28 cellular contexts compared by ENCODE assay signal in the genomic region with DNA sequence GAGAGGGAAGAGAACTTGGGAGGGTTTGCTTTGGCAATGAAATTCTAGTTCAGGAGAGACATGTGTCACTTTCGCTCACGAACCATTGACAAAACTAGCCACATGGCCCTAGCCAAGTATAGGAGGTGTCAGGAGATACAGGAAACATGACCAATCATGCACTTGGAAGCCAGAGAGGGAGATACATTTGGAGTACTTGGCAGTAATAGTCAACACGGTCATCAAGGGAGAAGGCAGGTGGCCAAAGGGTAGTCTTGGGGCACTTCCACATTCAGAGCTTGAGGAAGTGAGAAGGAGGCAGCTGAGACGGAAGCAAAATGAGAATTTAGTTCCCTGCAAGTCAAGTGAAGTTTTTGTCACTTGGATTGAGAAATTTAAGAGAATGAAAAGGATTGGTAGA.
"Had no signal": no experiment of that assay in that cellular context is flagged by ENCODE, and none has a peak within 500 bp of the region (broad histone marks: within the 10 kb centered on the region; RNA-seq: fewer than 3 reads in every experiment).

No MANE protein-coding gene starts in this region.

- H3K36me3 Mint-ChIP-seq: activated CD4-positive, alpha-beta memory T cell treated with anti-CD3 and anti-CD28 coated beads for 36 hours; activated naive CD4-positive, alpha-beta T cell treated with anti-CD3 and anti-CD28 coated beads, Interleukin-2, amount 10 ng/mL, durations not matched to agents 7 days and 5 days; activated naive CD8-positive, alpha-beta T cell; brain; IgD-negative memory B cell; T-cell had no signal

- ATAC-seq: activated naive CD8-positive, alpha-beta T cell treated with anti-CD3 and anti-CD28 coated beads, Interleukin-2, amount 50 U/mL, for 24 hours; Panc1; SK-N-SH treated with all-trans-retinoic acid at 6 μM for 48 hours; T-cell; T-helper 17 cell had no signal

- H3K4me1 Mint-ChIP-seq: activated B cell treated with CpG ODN at 0.5 μM for 24 hours; activated naive CD4-positive, alpha-beta T cell treated with anti-CD3 and anti-CD28 coated beads, Interleukin-2, amount 10 ng/mL, durations not matched to agents 7 days and 5 days; activated naive CD8-positive, alpha-beta T cell treated with anti-CD3 and anti-CD28 coated beads, Interleukin-2, amount 50 U/mL, for 24 hours; central memory CD8-positive, alpha-beta T cell; IgD-negative memory B cell; T-cell; T-helper 17 cell had no signal

- H3K27ac Mint-ChIP-seq: activated B cell treated with CpG ODN at 0.5 μM for 24 hours; activated CD4-positive, alpha-beta memory T cell treated with anti-CD3 and anti-CD28 coated beads for 36 hours; activated naive CD4-positive, alpha-beta T cell treated with anti-CD3 and anti-CD28 coated beads, Interleukin-2, amount 10 ng/mL, durations not matched to agents 7 days and 5 days; activated naive CD8-positive, alpha-beta T cell; activated naive CD8-positive, alpha-beta T cell treated with anti-CD3 and anti-CD28 coated beads, Interleukin-2, amount 50 U/mL, for 24 hours; IgD-negative memory B cell; T-cell; T-helper 17 cell had no signal

- DNase-seq: activated B cell treated with CpG ODN at 0.5 μM for 24 hours; activated CD4-positive, alpha-beta memory T cell treated with anti-CD3 and anti-CD28 coated beads for 36 hours; activated CD4-positive, alpha-beta T cell treated with anti-CD3 and anti-CD28 coated beads for 4 hours; activated CD4-positive, alpha-beta T cell treated with anti-CD3 and anti-CD28 coated beads, Interleukin-2, amount 50 U/mL, for 1 hour; activated CD4-positive, CD25-positive, alpha-beta regulatory T cell treated with anti-CD3 and anti-CD28 coated beads, Interleukin-2, amount 50 U/mL, for 72 hours; activated CD8-positive, alpha-beta memory T cell treated with anti-CD3 and anti-CD28 coated beads, Interleukin-2, amount 50 U/mL, for 4 hours; activated effector memory CD4-positive, alpha-beta T cell treated with Interleukin-2 at 50 U/mL for 16 hours; activated naive CD4-positive, alpha-beta T cell treated with anti-CD3 and anti-CD28 coated beads, Interleukin-2, amount 10 ng/mL, durations not matched to agents 7 days and 5 days; activated naive CD8-positive, alpha-beta T cell treated with anti-CD3 and anti-CD28 coated beads, Interleukin-2, amount 50 U/mL, for 24 hours; activated T-cell treated with anti-CD3 and anti-CD28 coated beads for 4 hours; activated T-cell treated with anti-CD3 and anti-CD28 coated beads, Interleukin-2, amount 50 U/mL, for 48 hours; anterior cingulate cortex; Karpas-422; KBM-7; NCI-H1417; NCI-H187; NCI-H2081 treated with DMSO at 0.1 percent for 48 hours; NCI-H510A; NCI-H526; SIG-M5; T-cell; T-helper 17 cell had no signal

- H3K4me3 Mint-ChIP-seq: activated B cell treated with CpG ODN at 0.5 μM for 24 hours; activated CD4-positive, alpha-beta memory T cell treated with anti-CD3 and anti-CD28 coated beads for 36 hours; activated naive CD4-positive, alpha-beta T cell treated with anti-CD3 and anti-CD28 coated beads, Interleukin-2, amount 10 ng/mL, durations not matched to agents 7 days and 5 days; activated naive CD8-positive, alpha-beta T cell; activated naive CD8-positive, alpha-beta T cell treated with anti-CD3 and anti-CD28 coated beads, Interleukin-2, amount 50 U/mL, for 24 hours; brain; central memory CD8-positive, alpha-beta T cell; IgD-negative memory B cell; T-cell; T-helper 17 cell had no signal

- H3K9me3 Mint-ChIP-seq: activated B cell treated with CpG ODN at 0.5 μM for 24 hours; activated CD4-positive, alpha-beta memory T cell treated with anti-CD3 and anti-CD28 coated beads for 36 hours; activated naive CD4-positive, alpha-beta T cell treated with anti-CD3 and anti-CD28 coated beads, Interleukin-2, amount 10 ng/mL, durations not matched to agents 7 days and 5 days; activated naive CD8-positive, alpha-beta T cell treated with anti-CD3 and anti-CD28 coated beads, Interleukin-2, amount 50 U/mL, for 24 hours; central memory CD8-positive, alpha-beta T cell had no signal

- H3K27me3 Mint-ChIP-seq: activated B cell treated with CpG ODN at 0.5 μM for 24 hours; activated CD4-positive, alpha-beta memory T cell treated with anti-CD3 and anti-CD28 coated beads for 36 hours; activated naive CD4-positive, alpha-beta T cell treated with anti-CD3 and anti-CD28 coated beads, Interleukin-2, amount 10 ng/mL, durations not matched to agents 7 days and 5 days; central memory CD8-positive, alpha-beta T cell had no signal
